Comparison of ENCODE assay signal across 9 cellular contexts in genomic region chr19:41595258-41595889, GRCh38. TPM values are rescaled to one million over a fixed set of nuclear protein-coding genes. Genes with fewer than 3 reads are reported as not detected.
DNase-seq lines count a peak whose midpoint lies in the region; ATAC-seq and TF ChIP-seq lines count a peak whose summit lies in the region.
"Had no signal": no experiment of that assay in that cellular context is flagged by ENCODE, and none has a peak within 500 bp of the region (broad histone marks: within the 10 kb centered on the region; RNA-seq: fewer than 3 reads in every experiment).

No MANE protein-coding gene starts in this region.

- TF ChIP-seq CTCF in LNCAP (IDR thresholded peaks at IDR 0.05) (peak; percentile 58), RWPE2 (IDR thresholded peaks at IDR 0.05; ENCODE audit: poor library complexity, severe bottlenecking) (peak; percentile 77)

- peaks cover 12% of the 10 kb centered on the region for H3K27me3 ChIP-seq in RWPE2 (ENCODE audit: insufficient read depth, poor library complexity, severe bottlenecking)
- H3K27me3 ChIP-seq: BLaER1 treated with 17β-estradiol and CSF1 and Interleukin-3, amounts not matched to agents 10 nM and 100 nM had no signal

- no peaks in the 10 kb centered on the region for H3K4me1 ChIP-seq in RWPE2 (ENCODE audit: insufficient read depth, poor library complexity, severe bottlenecking)

- DNase-seq in NCI-H1694 treated with DMSO at 0.1 percent for 48 hours (lab: John Stamatoyannopoulos, UW) (peak; percentile 5), NCI-H1694 (lab: John Stamatoyannopoulos, UW) (no peak), RWPE2 (ENCODE audit: low spot score) (no peak), glomerular endothelial cell (ENCODE audit: extremely low read depth, low read depth, low spot score) (peak; percentile 84), retina (peak; percentile 36)
- DNase-seq in activated gamma-delta T cell treated with anti-CD3 and anti-CD28 coated beads, Interleukin-2, amount 50 U/mL, for 16 hours (ENCODE audit: low read depth) = peak; percentile 46

- no peaks in the 10 kb centered on the region for H3K36me3 ChIP-seq in RWPE2 (ENCODE audit: low read depth)
- H3K36me3 ChIP-seq: BLaER1 treated with 17β-estradiol and CSF1 and Interleukin-3, amounts not matched to agents 10 nM and 100 nM had no signal

- no peak overlapping the region for H3K27ac ChIP-seq in RWPE2 (ENCODE audit: poor library complexity, severe bottlenecking)
- H3K27ac ChIP-seq: BLaER1 treated with 17β-estradiol and CSF1 and Interleukin-3, amounts not matched to agents 10 nM and 100 nM had no signal

- no peak overlapping the region for H3K4me3 ChIP-seq in RWPE2 (ENCODE audit: severe bottlenecking)
- H3K4me3 ChIP-seq: BLaER1 treated with 17β-estradiol and CSF1 and Interleukin-3, amounts not matched to agents 10 nM and 100 nM had no signal

- H3K9me3 ChIP-seq in RWPE2 (ENCODE audit: severe bottlenecking) = no peaks in the 10 kb centered on the region
- H3K9me3 ChIP-seq: BLaER1 treated with 17β-estradiol and CSF1 and Interleukin-3, amounts not matched to agents 10 nM and 100 nM had no signal

- ATAC-seq in RWPE2 (ENCODE audit: low read depth) (peak; percentile 78), GM21360 (IDR thresholded peaks at IDR 0.05; ENCODE audit: unreplicated experiment) (no peak)

RNA-seq across cellular contexts. Expression of gene CEACAM21, which starts 19.4 kb away (rescaled TPM):
- total RNA-seq in glomerular endothelial cell = 8.8 and 9.7 TPM in 2 replicates

RNA-seq across cellular contexts. Expression of gene CEACAM4, which starts 31.5 kb away (rescaled TPM):
- total RNA-seq in glomerular endothelial cell = not detected in 2 replicates

Comparison
In these comparisons a context has a peak if more than half of its experiments do, and no peak if none do; other contexts are left out.
1. DNase-seq: peak in NCI-H1694 treated with DMSO at 0.1 percent for 48 hours (single experiment), activated gamma-delta T cell treated with anti-CD3 and anti-CD28 coated beads, Interleukin-2, amount 50 U/mL, for 16 hours (single experiment), glomerular endothelial cell (single experiment) and retina (single experiment); none in NCI-H1694 (single experiment) and RWPE2 (single experiment).